Comparison of ENCODE assay signal across 7 cellular contexts in genomic region chr17:49557204-49558024, GRCh38. TPM values are rescaled to one million over a fixed set of nuclear protein-coding genes. Genes with fewer than 3 reads are reported as not detected.
DNase-seq lines count a peak whose midpoint lies in the region; ATAC-seq, FAIRE-seq and TF ChIP-seq lines count a peak whose summit lies in the region.

No MANE protein-coding gene starts in this region.

- H3K27me3 ChIP-seq in right lobe of liver = no peaks in the 10 kb centered on the region

- H3K9me3 ChIP-seq in right lobe of liver = no peaks in the 10 kb centered on the region

- H3K4me1 ChIP-seq in right lobe of liver = peaks cover 0 to 5% (median 0%) of the 10 kb centered on the region in 4 donors

- 17% methylated on average over 12 of the region's 13 CpGs for WGBS in right lobe of liver (ENCODE audit: insufficient coverage, low coverage, low lambda C conversion rate, missing lambda C conversion rate)

- DNase-seq in EL (peak; percentile 53), RCC 7860 (ENCODE audit: low spot score) (peak; percentile 32), cerebellar cortex (ENCODE audit: low spot score) (peak; percentile 87), right lobe of liver (peak in 1 of 3 donors; percentile 45), HuH-7.5 (ENCODE audit: low spot score) (no peak)

- H3K27ac ChIP-seq in right lobe of liver = no peak overlapping the region

- TF ChIP-seq CTCF in LNCAP (IDR thresholded peaks at IDR 0.05) (peak; percentile 75), right lobe of liver (IDR thresholded peaks at IDR 0.05) (peak; percentile 32 to 52 (median 46))

- H3K4me3 ChIP-seq in right lobe of liver = no peak overlapping the region

- intact Hi-C loops in right lobe of liver (cut with DNase I) = loop anchor here in 1 of 2 donors (10.0 kb wide), 1 partner anchor 253 kb away; no protein-coding TSS in a partner anchor

- no peak for FAIRE-seq in RCC 7860 (lab: Jason Lieb, UNC)

- H3K36me3 ChIP-seq in right lobe of liver = no peaks in the 10 kb centered on the region

- ATAC-seq in right lobe of liver (peak; percentile 49 to 66 (median 62)), HG03280 (IDR thresholded peaks at IDR 0.05; ENCODE audit: unreplicated experiment) (no peak)

- TF ChIP-seq POLR2A in right lobe of liver (IDR thresholded peaks at IDR 0.05) = no peak

RNA-seq across cellular contexts. Expression of gene NXPH3, which starts 18.3 kb away (rescaled TPM):
- under 1 TPM in 5 of 6 experiments, not detected in 1; 0.09 to 0.43 (median 0.21) TPM for total RNA-seq in right lobe of liver
